19 cellular contexts compared by ENCODE assay signal in genomic region chr3:126151562-126152302, GRCh38. TPM values are rescaled to one million over a fixed set of nuclear protein-coding genes. Genes with fewer than 3 reads are reported as not detected.
"Had no signal": no experiment of that assay in that cellular context is flagged by ENCODE, and none has a peak within 500 bp of the region (broad histone marks: within the 10 kb centered on the region; RNA-seq: fewer than 3 reads in every experiment).

No MANE protein-coding gene starts in this region.

- ATAC-seq: activated naive CD4-positive, alpha-beta T cell treated with anti-CD3 and anti-CD28 coated beads, Interleukin-2, amount 50 U/mL, for 72 hours; foreskin keratinocyte; left lung; stimulated activated naive B cell treated with anti-CD40 and anti-IgM and Interleukin-4, amounts not matched to agents 10 μg/mL and 1 μg/mL and 100 μg/mL, for 72 hours had no signal

- H3K4me3 ChIP-seq: left lung, prostate gland, right atrium auricular region, SK-N-MC had no signal

- H3K4me1 ChIP-seq: foreskin keratinocyte, left lung, prostate gland, right atrium auricular region had no signal

- H3K4me1 Mint-ChIP-seq: activated CD4-positive, alpha-beta T cell treated with anti-CD3 and anti-CD28 coated beads, Interleukin-2, amount 10 ng/mL, durations not matched to agents 7 days and 5 days; nephron; stimulated activated naive B cell treated with anti-CD40 and anti-IgM and Interleukin-4, amounts not matched to agents 10 μg/mL and 1 μg/mL and 100 μg/mL, for 72 hours had no signal

- FAIRE-seq: keratinocyte had no signal

- H3K27ac Mint-ChIP-seq: activated CD4-positive, alpha-beta T cell treated with anti-CD3 and anti-CD28 coated beads, Interleukin-2, amount 10 ng/mL, durations not matched to agents 7 days and 5 days; activated naive CD4-positive, alpha-beta T cell treated with anti-CD3 and anti-CD28 coated beads, Interleukin-2, amount 50 U/mL, for 72 hours; activated T-helper 1 cell treated with anti-CD3 and anti-CD28 coated beads, Interleukin-12 subunit alpha, Interleukin-12 subunit beta, Interleukin-2, Interleukin-4 antibody, amounts not matched to agents 30 ng/mL and 10 ng/mL and 1 ng/mL, durations not matched to agents 14 hours and 24 hours and 36 hours; nephron; stimulated activated naive B cell treated with anti-CD40 and anti-IgM and Interleukin-4, amounts not matched to agents 10 μg/mL and 1 μg/mL and 100 μg/mL, for 72 hours had no signal

- DNase-seq: activated CD4-positive, alpha-beta T cell treated with anti-CD3 and anti-CD28 coated beads, Interleukin-2, amount 10 ng/mL, durations not matched to agents 7 days and 5 days; activated gamma-delta T cell treated with Interleukin-2 at 50 U/mL for 16 hours; foreskin keratinocyte; hypothalamus; midbrain; occipital lobe; stimulated activated naive B cell treated with anti-CD40 and anti-IgM and Interleukin-4, amounts not matched to agents 10 μg/mL and 1 μg/mL and 100 μg/mL, for 72 hours had no signal

- H3K9me3 ChIP-seq: left lung, prostate gland, right atrium auricular region had no signal

- H3K27me3 Mint-ChIP-seq: activated CD4-positive, alpha-beta T cell treated with anti-CD3 and anti-CD28 coated beads, Interleukin-2, amount 10 ng/mL, durations not matched to agents 7 days and 5 days had no signal

- H3K27ac ChIP-seq: epithelial cell of prostate, foreskin keratinocyte, left lung, prostate gland, right atrium auricular region, SK-N-MC had no signal

- H3K4me3 Mint-ChIP-seq: activated CD4-positive, alpha-beta T cell treated with anti-CD3 and anti-CD28 coated beads, Interleukin-2, amount 10 ng/mL, durations not matched to agents 7 days and 5 days; activated T-helper 1 cell treated with anti-CD3 and anti-CD28 coated beads, Interleukin-12 subunit alpha, Interleukin-12 subunit beta, Interleukin-2, Interleukin-4 antibody, amounts not matched to agents 30 ng/mL and 10 ng/mL and 1 ng/mL, durations not matched to agents 14 hours and 24 hours and 36 hours; nephron; stimulated activated naive B cell treated with anti-CD40 and anti-IgM and Interleukin-4, amounts not matched to agents 10 μg/mL and 1 μg/mL and 100 μg/mL, for 72 hours had no signal

- H3K9me3 Mint-ChIP-seq: activated CD4-positive, alpha-beta T cell treated with anti-CD3 and anti-CD28 coated beads, Interleukin-2, amount 10 ng/mL, durations not matched to agents 7 days and 5 days; activated naive CD4-positive, alpha-beta T cell treated with anti-CD3 and anti-CD28 coated beads, Interleukin-2, amount 50 U/mL, for 72 hours; activated T-helper 1 cell treated with anti-CD3 and anti-CD28 coated beads, Interleukin-12 subunit alpha, Interleukin-12 subunit beta, Interleukin-2, Interleukin-4 antibody, amounts not matched to agents 30 ng/mL and 10 ng/mL and 1 ng/mL, durations not matched to agents 14 hours and 24 hours and 36 hours; nephron; stimulated activated naive B cell treated with anti-CD40 and anti-IgM and Interleukin-4, amounts not matched to agents 10 μg/mL and 1 μg/mL and 100 μg/mL, for 72 hours had no signal

- H3K36me3 ChIP-seq: left lung, prostate gland, right atrium auricular region had no signal

- H3K27me3 ChIP-seq: foreskin keratinocyte, left lung, right atrium auricular region had no signal

RNA-seq across cellular contexts. Expression of gene ALDH1L1, which starts 28.7 kb away (rescaled TPM):
- total RNA-seq: activated CD4-positive, alpha-beta T cell treated with anti-CD3 and anti-CD28 coated beads, Interleukin-2, amount 10 ng/mL, durations not matched to agents 7 days and 5 days; activated T-helper 1 cell treated with anti-CD3 and anti-CD28 coated beads, Interleukin-12 subunit alpha, Interleukin-12 subunit beta, Interleukin-2, Interleukin-4 antibody, amounts not matched to agents 30 ng/mL and 10 ng/mL and 1 ng/mL, durations not matched to agents 14 hours and 24 hours and 36 hours; dermis microvascular lymphatic vessel endothelial cell; fibroblast of lung; lung microvascular endothelial cell had no signal
- polyA plus RNA-seq: fibroblast of lung had no signal
